ENCODE assay signal across 12 cellular contexts in genomic region chr16:2476345-2476720, GRCh38. TPM values are rescaled to one million over a fixed set of nuclear protein-coding genes. Genes with fewer than 3 reads are reported as not detected.
DNase-seq lines count a peak whose midpoint lies in the region; ATAC-seq and TF ChIP-seq lines count a peak whose summit lies in the region.
"Had no signal": no experiment of that assay in that cellular context is flagged by ENCODE, and none has a peak within 500 bp of the region (broad histone marks: within the 10 kb centered on the region; RNA-seq: fewer than 3 reads in every experiment).

No MANE protein-coding gene starts in this region.

- POLR2A ChIA-PET in SK-N-SH (lab: Yijun Ruan, JAX), result no interaction called here

- H3K27me3 ChIP-seq in SK-N-SH (ENCODE audit: insufficient read depth) (no peaks in the 10 kb centered on the region), neuron (ENCODE audit: insufficient read depth, low read length) (no peaks in the 10 kb centered on the region)

- peak overlapping the region; percentile 51 to 83 (median 62) for H3K27ac Mint-ChIP-seq in brain

- DNase-seq in SK-N-SH (no peak), LNCaP clone FGC (ENCODE audit: low read depth) (no peak), retina (no peak)
- DNase-seq in stimulated activated CD4-positive, alpha-beta T cell treated with anti-CD3 and anti-CD28 coated beads, Interleukin-15, amount 100 ng/mL, for 24 hours, result no peak
- DNase-seq: ACHN; activated CD4-positive, CD25-positive, alpha-beta regulatory T cell; left cardiac atrium had no signal

- H3K9me3 ChIP-seq in SK-N-SH (no peaks in the 10 kb centered on the region), neuron (ENCODE audit: low read length) (no peaks in the 10 kb centered on the region)
- H3K9me3 ChIP-seq: right atrium auricular region had no signal

- no peak for TF ChIP-seq EP300 in SK-N-SH (IDR thresholded peaks at IDR 0.05; ENCODE audit: borderline replicate concordance in 1 of 2, low read depth in 1 of 2, low read length in 1 of 2)

- TF ChIP-seq CTCF in SK-N-SH (IDR thresholded peaks at IDR 0.05), result no peak
- no peak for TF ChIP-seq CTCF in LNCaP clone FGC (IDR thresholded peaks at IDR 0.05; ENCODE audit: control insufficient read depth, extremely low read depth, insufficient read depth)
- no peak for TF ChIP-seq CTCF in brain (conservative IDR thresholded peaks at IDR 0.05)

- 95% methylated on average over 9 of the region's 9 CpGs for WGBS in SK-N-SH (ENCODE audit: low lambda C conversion rate)

- H3K36me3 ChIP-seq in SK-N-SH (replicated peaks in 1 of 2; ENCODE audit: control insufficient read depth in 1 of 2, insufficient read depth in 2 of 2, low read length in 1 of 2) (no peaks in the 10 kb centered on the region), neuron (ENCODE audit: insufficient read depth, low read length) (no peaks in the 10 kb centered on the region)
- H3K36me3 ChIP-seq: right atrium auricular region had no signal

- no peak overlapping the region for H3K9ac ChIP-seq in SK-N-SH

- H3K27ac ChIP-seq in SK-N-SH (ENCODE audit: low read depth in 2 of 2, low read length in 1 of 2), result no peak overlapping the region

- peaks cover 3% of the 10 kb centered on the region for H3K27me3 Mint-ChIP-seq in brain

- no peaks in the 10 kb centered on the region for H3K36me3 Mint-ChIP-seq in brain

- H3K79me2 ChIP-seq in SK-N-SH (ENCODE audit: insufficient read depth), result peaks cover 18% of the 10 kb centered on the region

- H3K4me1 Mint-ChIP-seq in brain, result peaks cover 34% of the 10 kb centered on the region

- no peaks in the 10 kb centered on the region for H3K9me2 ChIP-seq in SK-N-SH

- no peak overlapping the region for H3K4me3 ChIP-seq in SK-N-SH (ENCODE audit: low read depth in 2 of 2, low read length in 1 of 2)
- H3K4me3 ChIP-seq in LNCaP clone FGC (ENCODE audit: low read depth, low read length), result peak overlapping the region; percentile 63
- peak overlapping the region; percentile 4 for H3K4me3 ChIP-seq in neuron (ENCODE audit: low read length)

- H3F3A ChIP-seq in SK-N-SH (replicated peaks; ENCODE audit: insufficient read depth), result peaks cover 9% of the 10 kb centered on the region

- H3K4me1 ChIP-seq in SK-N-SH (ENCODE audit: control insufficient read depth in 1 of 2, insufficient read depth in 2 of 2, low read depth in 1 of 2, low read length in 1 of 2) (peaks cover 0 to 47% of the 10 kb centered on the region in 2 experiments; a peak in 3 of 4 replicates), neuron (ENCODE audit: insufficient read depth, low read length) (peaks cover 26% of the 10 kb centered on the region)

- H3K9me3 Mint-ChIP-seq in brain, result no peaks in the 10 kb centered on the region

- peak overlapping the region; percentile 81 to 87 (median 83) for H3K4me3 Mint-ChIP-seq in brain

- H3K4me2 ChIP-seq in SK-N-SH, result peak overlapping the region; percentile 95

- H4K20me1 ChIP-seq in SK-N-SH (ENCODE audit: insufficient read depth), result no peaks in the 10 kb centered on the region

- ATAC-seq in SK-N-SH treated with all-trans-retinoic acid at 6 μM for 48 hours, result no peak
- ATAC-seq in GM18520 (IDR thresholded peaks at IDR 0.05; ENCODE audit: unreplicated experiment), result no peak
- ATAC-seq: left cardiac atrium had no signal

- H2AFZ ChIP-seq in SK-N-SH (ENCODE audit: low read depth) (no peak overlapping the region), neuron (ENCODE audit: low read depth, low read length) (no peak overlapping the region)

- no peak for TF ChIP-seq RAD21 in SK-N-SH (IDR thresholded peaks at IDR 0.05; ENCODE audit: low read length)

- CTCF ChIA-PET in SK-N-SH (lab: Yijun Ruan, JAX), result interaction anchor here (0.9 to 4.1 kb wide), 3 partner anchors 10 to 493 kb away, joined by 3 to 20 read pairs (median 9); partner anchors contain the start of gene GFER

TF ChIP-seq in SK-N-SH, 30 proteins besides CTCF, POLR2A, EP300 and RAD21:
- TF ChIP-seq MAX (IDR thresholded peaks at IDR 0.05; ENCODE audit: low read depth) (no peak), MXI1 (IDR thresholded peaks at IDR 0.05; ENCODE audit: low read depth, low read length) (no peak), TEAD4 (IDR thresholded peaks at IDR 0.05; ENCODE audit: borderline replicate concordance, insufficient read depth) (no peak), SIN3A (IDR thresholded peaks at IDR 0.05; ENCODE audit: borderline replicate concordance, low read depth, low read length) (no peak), ZBTB33 (IDR thresholded peaks at IDR 0.05; ENCODE audit: borderline replicate concordance, low read depth) (no peak), YY1 (IDR thresholded peaks at IDR 0.05; ENCODE audit: low read depth) (no peak), EZH2phosphoT487 (IDR thresholded peaks at IDR 0.05; ENCODE audit: borderline replicate concordance, low read depth) (no peak), GATA2 (CRISPR knock-in tag; IDR thresholded peaks at IDR 0.05) (no peak)

TF ChIP-seq in SK-N-SH treated with all-trans-retinoic acid at 6 μM for 48 hours, 23 proteins besides CTCF, POLR2A, EP300 and RAD21 (continues in another document):
- TF ChIP-seq CSRNP3 (CRISPR knock-in tag; IDR thresholded peaks at IDR 0.05), result no peak
- no peak for TF ChIP-seq ESRRG (CRISPR knock-in tag; IDR thresholded peaks at IDR 0.05)
- no peak for TF ChIP-seq TOX (CRISPR knock-in tag; IDR thresholded peaks at IDR 0.05; ENCODE audit: borderline replicate concordance)
- no peak for TF ChIP-seq ZFP3 (CRISPR knock-in tag; IDR thresholded peaks at IDR 0.05)
- no peak for TF ChIP-seq CREB5 (CRISPR knock-in tag; IDR thresholded peaks at IDR 0.05; ENCODE audit: low read depth)
- no peak for TF ChIP-seq ZNF565 (CRISPR knock-in tag; conservative IDR thresholded peaks at IDR 0.05; ENCODE audit: low read depth)
- TF ChIP-seq ARNTL (CRISPR knock-in tag; IDR thresholded peaks at IDR 0.05; ENCODE audit: borderline replicate concordance, low read depth), result no peak
- no peak for TF ChIP-seq GLIS3 (CRISPR knock-in tag; IDR thresholded peaks at IDR 0.05)

RNA-seq across cellular contexts. Expression of gene TBC1D24, which starts 1.4 kb away (rescaled TPM):
- 5.6 and 6.7 TPM in 2 replicates for polyA plus RNA-seq in SK-N-SH (2012; rRNA removed)
- 2.7 and 3.9 TPM in 2 replicates for polyA plus RNA-seq in SK-N-SH (2012; cell fraction: cytosol; rRNA removed)
- 18.3 and 20.6 TPM in 2 replicates for polyA plus RNA-seq in SK-N-SH (2012; cell fraction: nucleus; rRNA removed)
- polyA plus RNA-seq in brain (ENCODE audit: insufficient read depth, low read depth, low replicate concordance), result 23.3 TPM

RNA-seq across cellular contexts. Expression of gene NTN3, which starts 5.2 kb away (rescaled TPM):
- 0.26 and 0.28 TPM in 2 replicates for polyA plus RNA-seq in SK-N-SH (2012; rRNA removed)
- polyA plus RNA-seq in SK-N-SH (2012; cell fraction: cytosol; rRNA removed), result 0.10 and 0.29 TPM in 2 replicates
- polyA plus RNA-seq in SK-N-SH (2012; cell fraction: nucleus; rRNA removed), result 0.56 and 1.4 TPM in 2 replicates
- 0.58 TPM for polyA plus RNA-seq in brain (ENCODE audit: insufficient read depth, low read depth, low replicate concordance)

RNA-seq across cellular contexts. Expression of gene TEDC2, which starts 16.4 kb away (rescaled TPM):
- polyA plus RNA-seq in SK-N-SH (2012; rRNA removed), result 15.6 and 16.5 TPM in 2 replicates
- polyA plus RNA-seq in SK-N-SH (2012; cell fraction: cytosol; rRNA removed), result 4.8 and 8.5 TPM in 2 replicates
- polyA plus RNA-seq in SK-N-SH (2012; cell fraction: nucleus; rRNA removed), result 58.5 and 87.2 TPM in 2 replicates
- polyA plus RNA-seq in brain (ENCODE audit: insufficient read depth, low read depth, low replicate concordance), result 20.4 TPM

RNA-seq across cellular contexts. Expression of gene ATP6V0C, which starts 37.4 kb away (rescaled TPM):
- 30.2 and 80.1 TPM in 2 replicates for polyA plus RNA-seq in SK-N-SH (2012; rRNA removed)
- polyA plus RNA-seq in SK-N-SH (2012; cell fraction: cytosol; rRNA removed), result 61.1 and 88.7 TPM in 2 replicates
- 73.3 and 99.4 TPM in 2 replicates for polyA plus RNA-seq in SK-N-SH (2012; cell fraction: nucleus; rRNA removed)
- 403 TPM for polyA plus RNA-seq in brain (ENCODE audit: insufficient read depth, low read depth, low replicate concordance)

RNA-seq across cellular contexts. Expression of gene AMDHD2, which starts 43.8 kb away (rescaled TPM):
- polyA plus RNA-seq in SK-N-SH (2012; rRNA removed) (38.1 and 50.7 TPM in 2 replicates), brain (ENCODE audit: insufficient read depth, low read depth, low replicate concordance) (18.9 TPM)
- 10.0 and 16.0 TPM in 2 replicates for polyA plus RNA-seq in SK-N-SH (2012; cell fraction: cytosol; rRNA removed)
- polyA plus RNA-seq in SK-N-SH (2012; cell fraction: nucleus; rRNA removed), result 250 and 312 TPM in 2 replicates

Comparison
In these comparisons a context has a peak if more than half of its experiments do, and no peak if none do; other contexts are left out.
1. H3K4me3 ChIP-seq: peak in LNCaP clone FGC (single experiment) and neuron (single experiment); none in SK-N-SH (0 of 2).